In the genomic region with DNA sequence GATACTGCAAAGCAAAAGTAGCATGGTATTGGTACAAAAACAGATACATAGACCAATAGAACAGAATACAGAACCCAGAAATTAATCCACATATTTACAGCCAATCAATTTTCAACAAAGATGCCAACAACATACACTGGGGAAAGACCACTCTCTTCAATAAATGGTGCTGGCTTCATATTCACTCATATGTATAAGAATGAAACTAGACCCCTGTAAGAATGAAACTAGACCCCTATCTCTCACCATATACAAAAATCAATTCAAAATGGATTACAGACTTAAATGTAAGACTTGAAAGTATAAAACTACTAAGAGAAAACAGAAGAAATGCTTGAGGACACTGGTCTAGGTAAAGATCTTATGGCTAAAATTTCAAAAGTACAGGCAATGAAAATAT, we compare ENCODE assay signal across 29 cellular contexts. TPM values are rescaled to one million over a fixed set of nuclear protein-coding genes. Genes with fewer than 3 reads are reported as not detected.
DNase-seq lines count a peak whose midpoint lies in the region; ATAC-seq, FAIRE-seq and TF ChIP-seq lines count a peak whose summit lies in the region.
"Had no signal": no experiment of that assay in that cellular context is flagged by ENCODE, and none has a peak within 500 bp of the region (broad histone marks: within the 10 kb centered on the region; RNA-seq: fewer than 3 reads in every experiment).

No MANE protein-coding gene starts in this region.

- no peaks in the 10 kb centered on the region for H3K4me1 ChIP-seq in GM12878 (ENCODE audit: control insufficient read depth, insufficient read depth, low read length)
- H3K4me1 ChIP-seq: gastrocnemius medialis, HAP-1, prostate gland had no signal

- no peak for TF ChIP-seq POLR2A in GM12878 (IDR thresholded peaks at IDR 0.05; ENCODE audit: low read depth, low read length)

- intact Hi-C loops in GM12878 (cut with micrococcal nuclease; ENCODE audit: unreplicated experiment) = no loop called here

- POLR2A ChIA-PET in GM12878 (lab: Charles Lee) = no interaction called here

- H3K36me3 ChIP-seq in GM12878 (ENCODE audit: control insufficient read depth in 2 of 2, insufficient read depth in 2 of 2, low read length in 1 of 2) = peaks cover 2 to 6% of the 10 kb centered on the region in 2 experiments; a peak in 3 of 4 replicates
- H3K36me3 ChIP-seq: gastrocnemius medialis, HAP-1, prostate gland, thyroid gland had no signal

- H3K27me3 ChIP-seq in GM12878 (replicated peaks in 1 of 2; ENCODE audit: control insufficient read depth in 2 of 2, insufficient read depth in 2 of 2, low read length in 1 of 2) = no peaks in the 10 kb centered on the region
- H3K27me3 ChIP-seq: gastrocnemius medialis, hepatocyte, thyroid gland had no signal

- FAIRE-seq in GM12878 (lab: Jason Lieb, UNC) = no peak
- FAIRE-seq: G401.6 had no signal

- no peak overlapping the region for H3K4me2 ChIP-seq in GM12878 (ENCODE audit: control insufficient read depth, insufficient read depth)
- H3K4me2 ChIP-seq: hepatocyte had no signal

- no peak overlapping the region for H3K4me3 ChIP-seq in GM12878
- H3K4me3 ChIP-seq: gastrocnemius medialis, HAP-1, hepatocyte, prostate gland, thyroid gland had no signal

- RAD21 ChIA-PET in GM12878 (lab: Charles Lee; ENCODE audit: unreplicated experiment) = no interaction called here

- peak overlapping the region; percentile 9 for H3K27ac Mint-ChIP-seq in T-helper 2 cell treated with Interferon-gamma antibody and Interleukin-4, amounts not matched to agents 5 μg/mL and 100 μg/mL, for 36 hours
- H3K27ac Mint-ChIP-seq in stimulated activated naive CD8-positive, alpha-beta T cell treated with anti-CD3 and anti-CD28 coated beads, Interleukin-15, Interleukin-2, amounts not matched to agents 100 ng/mL and 50 ng/mL, for 24 hours = peak overlapping the region; percentile 29
- H3K27ac Mint-ChIP-seq in stimulated activated naive CD8-positive, alpha-beta T cell treated with anti-CD3 and anti-CD28 coated beads, Interleukin-15, amount 100 ng/mL, for 72 hours = peak overlapping the region in 1 of 2 donors; percentile 18
- H3K27ac Mint-ChIP-seq: activated CD8-positive, alpha-beta memory T cell treated with anti-CD3 and anti-CD28 coated beads, Interleukin-2, amount 10 ng/mL, durations not matched to agents 7 days and 5 days had no signal

- no peaks in the 10 kb centered on the region for H4K20me1 ChIP-seq in GM12878 (ENCODE audit: control insufficient read depth, insufficient read depth)

- H3K79me2 ChIP-seq in GM12878 (ENCODE audit: control insufficient read depth, insufficient read depth, low read length) = peaks cover 26% of the 10 kb centered on the region
- H3K79me2 ChIP-seq: hepatocyte had no signal

- no peak overlapping the region for H3K9ac ChIP-seq in GM12878 (ENCODE audit: control insufficient read depth, insufficient read depth, low read length)

- no peak overlapping the region for H3K4me3 Mint-ChIP-seq in T-helper 2 cell treated with Interferon-gamma antibody and Interleukin-4, amounts not matched to agents 5 μg/mL and 100 μg/mL, for 36 hours
- peak overlapping the region; percentile 15 for H3K4me3 Mint-ChIP-seq in stimulated activated naive CD8-positive, alpha-beta T cell treated with anti-CD3 and anti-CD28 coated beads, Interleukin-15, Interleukin-2, amounts not matched to agents 100 ng/mL and 50 ng/mL, for 24 hours
- H3K4me3 Mint-ChIP-seq in stimulated activated naive CD8-positive, alpha-beta T cell treated with anti-CD3 and anti-CD28 coated beads, Interleukin-15, amount 100 ng/mL, for 72 hours = peak overlapping the region; percentile 38 to 66
- H3K4me3 Mint-ChIP-seq: activated CD8-positive, alpha-beta memory T cell treated with anti-CD3 and anti-CD28 coated beads, Interleukin-2, amount 10 ng/mL, durations not matched to agents 7 days and 5 days had no signal

- CTCF ChIA-PET in GM12878 (lab: Yijun Ruan, JAX) = no interaction called here

- H3K27me3 Mint-ChIP-seq in T-helper 2 cell treated with Interferon-gamma antibody and Interleukin-4, amounts not matched to agents 5 μg/mL and 100 μg/mL, for 36 hours (ENCODE audit: low read depth) = peaks cover 12% of the 10 kb centered on the region
- H3K27me3 Mint-ChIP-seq in stimulated activated naive CD8-positive, alpha-beta T cell treated with anti-CD3 and anti-CD28 coated beads, Interleukin-15, Interleukin-2, amounts not matched to agents 100 ng/mL and 50 ng/mL, for 24 hours = no peaks in the 10 kb centered on the region
- H3K27me3 Mint-ChIP-seq in stimulated activated naive CD8-positive, alpha-beta T cell treated with anti-CD3 and anti-CD28 coated beads, Interleukin-15, amount 100 ng/mL, for 72 hours = no peaks in the 10 kb centered on the region
- H3K27me3 Mint-ChIP-seq: activated CD8-positive, alpha-beta memory T cell treated with anti-CD3 and anti-CD28 coated beads, Interleukin-2, amount 10 ng/mL, durations not matched to agents 7 days and 5 days; IgD-negative memory B cell had no signal

- no TSS peak for BruUV-seq in GM12878 (replicated peaks; lab: Mats Ljungman, UMichigan)

- H3K9me3 Mint-ChIP-seq in T-helper 2 cell treated with Interferon-gamma antibody and Interleukin-4, amounts not matched to agents 5 μg/mL and 100 μg/mL, for 36 hours = peaks cover 30% of the 10 kb centered on the region
- peaks cover 14% of the 10 kb centered on the region for H3K9me3 Mint-ChIP-seq in stimulated activated naive CD8-positive, alpha-beta T cell treated with anti-CD3 and anti-CD28 coated beads, Interleukin-15, Interleukin-2, amounts not matched to agents 100 ng/mL and 50 ng/mL, for 24 hours
- peaks cover 14 to 34% of the 10 kb centered on the region in 2 donors for H3K9me3 Mint-ChIP-seq in stimulated activated naive CD8-positive, alpha-beta T cell treated with anti-CD3 and anti-CD28 coated beads, Interleukin-15, amount 100 ng/mL, for 72 hours

- TF ChIP-seq RAD21 in GM12878 (IDR thresholded peaks at IDR 0.05; ENCODE audit: insufficient read depth, low read depth, low read length) = no peak

- H3K9me3 ChIP-seq in GM12878 (replicated peaks; ENCODE audit: control insufficient read depth, insufficient read depth, low read length) = peaks cover 27% of the 10 kb centered on the region
- H3K9me3 ChIP-seq: gastrocnemius medialis, HAP-1, prostate gland, thyroid gland had no signal

- TF ChIP-seq CTCF in GM12878 (IDR thresholded peaks at IDR 0.05 in 2 of 3, conservative IDR thresholded peaks at IDR 0.05 in 1 of 3; ENCODE audit: control insufficient read depth in 2 of 3, extremely low read depth in 1 of 3, insufficient read depth in 1 of 3, low read depth in 3 of 3, low read length in 3 of 3) = no peak

- no peak overlapping the region for H2AFZ ChIP-seq in GM12878 (ENCODE audit: control insufficient read depth, low read depth, low read length)
- H2AFZ ChIP-seq: hepatocyte had no signal

- peaks cover 14% of the 10 kb centered on the region for H3K4me1 Mint-ChIP-seq in T-helper 2 cell treated with Interferon-gamma antibody and Interleukin-4, amounts not matched to agents 5 μg/mL and 100 μg/mL, for 36 hours (ENCODE audit: low read depth)
- H3K4me1 Mint-ChIP-seq in stimulated activated naive CD8-positive, alpha-beta T cell treated with anti-CD3 and anti-CD28 coated beads, Interleukin-15, Interleukin-2, amounts not matched to agents 100 ng/mL and 50 ng/mL, for 24 hours (ENCODE audit: low read depth) = peaks cover 21% of the 10 kb centered on the region
- peaks cover 29% of the 10 kb centered on the region for H3K4me1 Mint-ChIP-seq in stimulated activated naive CD8-positive, alpha-beta T cell treated with anti-CD3 and anti-CD28 coated beads, Interleukin-15, amount 100 ng/mL, for 72 hours

- no peak for DNase-seq in T-helper 2 cell treated with Interferon-gamma antibody and Interleukin-4, amounts not matched to agents 5 μg/mL and 100 μg/mL, for 36 hours (ENCODE audit: low spot score)
- no peak for DNase-seq in T-helper 2 cell
- DNase-seq in stimulated activated naive CD8-positive, alpha-beta T cell treated with anti-CD3 and anti-CD28 coated beads, Interleukin-15, Interleukin-2, amounts not matched to agents 100 U/mL and 50 U/mL, for 24 hours = no peak
- no peak for DNase-seq in GM12878 (ENCODE audit: low read depth, low spot score)
- no peak for DNase-seq in stimulated activated naive CD8-positive, alpha-beta T cell treated with anti-CD3 and anti-CD28 coated beads, Interleukin-15, amount 100 ng/mL, for 72 hours
- no peak for DNase-seq in stimulated activated CD4-positive, alpha-beta T cell treated with anti-CD3 and anti-CD28 coated beads, Interleukin-1b, Interleukin-23, amount 100 ng/mL, for 48 hours
- DNase-seq: activated CD4-positive, alpha-beta T cell treated with anti-CD3 and anti-CD28 coated beads for 4 hours; activated CD8-positive, alpha-beta memory T cell treated with anti-CD3 and anti-CD28 coated beads, Interleukin-2, amount 10 ng/mL, durations not matched to agents 7 days and 5 days; cerebellar nuclear complex; gastrocnemius medialis; left cardiac atrium; NCI-H1092 treated with DMSO at 0.1 percent for 48 hours; NCI-H187; NCI-H524 treated with DMSO at 0.1 percent for 48 hours; nucleus accumbens; stimulated activated CD4-positive, alpha-beta T cell treated with anti-CD3 and anti-CD28 coated beads, Interleukin-12 subunit alpha, Interleukin-12 subunit beta, amount 100 ng/mL, for 4 hours; stimulated activated CD4-positive, alpha-beta T cell treated with anti-CD3 and anti-CD28 coated beads, Interleukin-4, amount 100 ng/mL, for 4 hours; stimulated activated naive CD4-positive, alpha-beta T cell treated with Interleukin-2 at 50 U/mL for 16 hours; thyroid gland had no signal

- in situ Hi-C loops in GM12878 (cut with MboI) = no loop called here

- TF ChIP-seq EP300 in GM12878 (IDR thresholded peaks at IDR 0.05; ENCODE audit: borderline replicate concordance in 1 of 2, control insufficient read depth in 1 of 2, low read depth in 2 of 2, low read length in 2 of 2) = no peak

- SMC1A ChIA-PET in GM12878 (lab: Charles Lee; ENCODE audit: uncharacterized antibody, unreplicated experiment) = no interaction called here

- ATAC-seq in stimulated activated naive CD8-positive, alpha-beta T cell treated with anti-CD3 and anti-CD28 coated beads, Interleukin-15, Interleukin-2, amounts not matched to agents 100 U/mL and 50 U/mL, for 24 hours = no peak
- ATAC-seq in GM12878 = 0 out of 3 replicates have a peak, but pooled peaks have one; percentile 28
- peak; percentile 60 for ATAC-seq in stimulated activated naive CD8-positive, alpha-beta T cell treated with anti-CD3 and anti-CD28 coated beads, Interleukin-15, amount 100 ng/mL, for 72 hours
- no peak for ATAC-seq in GM18502 (IDR thresholded peaks at IDR 0.05; ENCODE audit: poor library complexity, unreplicated experiment)
- ATAC-seq: activated CD8-positive, alpha-beta memory T cell treated with anti-CD3 and anti-CD28 coated beads, Interleukin-2, amount 10 ng/mL, durations not matched to agents 7 days and 5 days; gastrocnemius medialis; left cardiac atrium; sciatic nerve had no signal

- no peak overlapping the region for H3K27ac ChIP-seq in GM12878 (ENCODE audit: control insufficient read depth, insufficient read depth)
- H3K27ac ChIP-seq: 22Rv1, gastrocnemius medialis, hepatocyte, prostate gland, thyroid gland had no signal

- peaks cover 4% of the 10 kb centered on the region for H3K36me3 Mint-ChIP-seq in T-helper 2 cell treated with Interferon-gamma antibody and Interleukin-4, amounts not matched to agents 5 μg/mL and 100 μg/mL, for 36 hours (ENCODE audit: low read depth)
- H3K36me3 Mint-ChIP-seq in stimulated activated naive CD8-positive, alpha-beta T cell treated with anti-CD3 and anti-CD28 coated beads, Interleukin-15, Interleukin-2, amounts not matched to agents 100 ng/mL and 50 ng/mL, for 24 hours (ENCODE audit: low read depth) = peaks cover 7% of the 10 kb centered on the region

RNA-seq across cellular contexts. Expression of gene TLR6, which starts 19.3 kb away (rescaled TPM):
- 174 and 189 TPM in 2 replicates for total RNA-seq in GM12878 (2013; cell fraction: nucleolus; rRNA removed)
- total RNA-seq in GM12878 (2014; rRNA removed) (15.4 and 18.1 TPM in 2 replicates), GM12878 (2014; rRNA removed; fragmentation: Illumina TruSeq; extraction: Trizol) (18.0 and 18.1 TPM in 2 replicates), GM12878 (2021) (19.1 and 22.4 TPM in 2 replicates)
- 11.6 TPM for polyA plus RNA-seq in GM12878 (2011; ENCODE audit: low read depth)
- polyA plus RNA-seq in GM12878 (2011; rRNA removed) (49.4 and 72.4 TPM in 2 replicates), GM12878 (2014; fragmentation: Illumina TruSeq; extraction: Trizol) (15.9 and 22.4 TPM in 2 replicates), GM12878 (2014; fragmentation: Nextera tagmentation; extraction: Ambion mirVana) (1 to 10 TPM; 1.1 to 1.5 TPM), GM12878 (2014; rRNA removed) (8.3 and 9.6 TPM in 2 replicates), GM12878 (2016; fragmentation: Nextera tagmentation; extraction: Ambion mirVana) (1 to 10 TPM; 2.3 to 2.9 TPM)
- polyA plus RNA-seq in GM12878 (2011; cell fraction: cytosol; rRNA removed) = 13.1 and 18.0 TPM in 2 replicates
- 21.4 and 25.3 TPM in 2 replicates for polyA plus RNA-seq in GM12878 (2011; cell fraction: nucleus; rRNA removed)
- polyA plus RNA-seq in GM12878 (2012) = 11.8 and 14.3 TPM in 2 replicates
- polyA minus RNA-seq in GM12878 (2011; rRNA and poly(A)+ RNA removed) = 61.3 and 91.4 TPM in 2 replicates
- 25.1 and 28.5 TPM in 2 replicates for polyA minus RNA-seq in GM12878 (2011; cell fraction: cytosol; rRNA and poly(A)+ RNA removed)
- 28.3 and 34.2 TPM in 2 replicates for polyA minus RNA-seq in GM12878 (2011; cell fraction: nucleus; rRNA and poly(A)+ RNA removed)

RNA-seq across cellular contexts. Expression of gene FAM114A1, which starts 30.3 kb away (rescaled TPM):
- total RNA-seq in GM12878 (2013; cell fraction: nucleolus; rRNA removed) = 34.8 and 41.1 TPM in 2 replicates
- total RNA-seq in GM12878 (2014; rRNA removed) (4.0 and 4.1 TPM in 2 replicates), GM12878 (2014; rRNA removed; fragmentation: Illumina TruSeq; extraction: Trizol) (3.4 and 5.0 TPM in 2 replicates), GM12878 (2021) (5.0 and 5.4 TPM in 2 replicates)
- polyA plus RNA-seq in GM12878 (2011; ENCODE audit: low read depth) = 2.2 TPM
- polyA plus RNA-seq in GM12878 (2011; rRNA removed) (3.4 and 4.0 TPM in 2 replicates), GM12878 (2014; fragmentation: Illumina TruSeq; extraction: Trizol) (4.6 and 6.0 TPM in 2 replicates), GM12878 (2014; fragmentation: Nextera tagmentation; extraction: Ambion mirVana) (1 to 10 TPM; 1.3 to 1.9 TPM), GM12878 (2014; rRNA removed) (4.3 and 6.2 TPM in 2 replicates), GM12878 (2016; fragmentation: Nextera tagmentation; extraction: Ambion mirVana) (1 to 10 TPM; 2.5 to 3.8 TPM)
- 3.0 and 3.8 TPM in 2 replicates for polyA plus RNA-seq in GM12878 (2011; cell fraction: cytosol; rRNA removed)
- polyA plus RNA-seq in GM12878 (2011; cell fraction: nucleus; rRNA removed) = 3.3 and 4.2 TPM in 2 replicates
- polyA plus RNA-seq in GM12878 (2012) = 4.6 and 5.2 TPM in 2 replicates
- polyA minus RNA-seq in GM12878 (2011; rRNA and poly(A)+ RNA removed) = 2.0 and 3.6 TPM in 2 replicates
- 0.52 and 0.67 TPM in 2 replicates for polyA minus RNA-seq in GM12878 (2011; cell fraction: cytosol; rRNA and poly(A)+ RNA removed)
- 1.9 and 2.3 TPM in 2 replicates for polyA minus RNA-seq in GM12878 (2011; cell fraction: nucleus; rRNA and poly(A)+ RNA removed)

RNA-seq across cellular contexts. Expression of gene TLR1, which starts 32.7 kb away (rescaled TPM):
- total RNA-seq in GM12878 (2013; cell fraction: nucleolus; rRNA removed) = 324 and 329 TPM in 2 replicates
- 33.7 and 41.4 TPM in 2 replicates for total RNA-seq in GM12878 (2014; rRNA removed)
- 33.9 and 35.1 TPM in 2 replicates for total RNA-seq in GM12878 (2014; rRNA removed; fragmentation: Illumina TruSeq; extraction: Trizol)
- 22.4 and 22.9 TPM in 2 replicates for total RNA-seq in GM12878 (2021)
- 21.7 TPM for polyA plus RNA-seq in GM12878 (2011; ENCODE audit: low read depth)
- polyA plus RNA-seq in GM12878 (2011; rRNA removed) = 57.1 and 86.9 TPM in 2 replicates
- 22.3 and 24.5 TPM in 2 replicates for polyA plus RNA-seq in GM12878 (2011; cell fraction: cytosol; rRNA removed)
- 41.1 and 61.6 TPM in 2 replicates for polyA plus RNA-seq in GM12878 (2011; cell fraction: nucleus; rRNA removed)
- 26.0 and 27.3 TPM in 2 replicates for polyA plus RNA-seq in GM12878 (2012)
- polyA plus RNA-seq in GM12878 (2014; fragmentation: Illumina TruSeq; extraction: Trizol) = 35.0 and 46.6 TPM in 2 replicates
- 1 to 10 TPM; 9.3 to 9.5 TPM for polyA plus RNA-seq in GM12878 (2014; fragmentation: Nextera tagmentation; extraction: Ambion mirVana)
- 13.0 and 16.5 TPM in 2 replicates for polyA plus RNA-seq in GM12878 (2014; rRNA removed)
- 10 to 100 TPM; 17.1 to 17.9 TPM for polyA plus RNA-seq in GM12878 (2016; fragmentation: Nextera tagmentation; extraction: Ambion mirVana)
- polyA minus RNA-seq in GM12878 (2011; rRNA and poly(A)+ RNA removed) = 75.7 and 81.3 TPM in 2 replicates
- 20.4 and 25.1 TPM in 2 replicates for polyA minus RNA-seq in GM12878 (2011; cell fraction: cytosol; rRNA and poly(A)+ RNA removed)
- polyA minus RNA-seq in GM12878 (2011; cell fraction: nucleus; rRNA and poly(A)+ RNA removed) = 110 and 111 TPM in 2 replicates

RNA-seq across cellular contexts. Expression of gene TLR10, which starts 54.5 kb away (rescaled TPM):
- 307 and 331 TPM in 2 replicates for total RNA-seq in GM12878 (2013; cell fraction: nucleolus; rRNA removed)
- total RNA-seq in GM12878 (2014; rRNA removed) (82.7 and 109 TPM in 2 replicates), GM12878 (2014; rRNA removed; fragmentation: Illumina TruSeq; extraction: Trizol) (107 and 109 TPM in 2 replicates), GM12878 (2021) (50.4 and 52.8 TPM in 2 replicates)
- polyA plus RNA-seq in GM12878 (2011; ENCODE audit: low read depth) = 37.6 TPM
- polyA plus RNA-seq in GM12878 (2011; rRNA removed) (149 and 243 TPM in 2 replicates), GM12878 (2014; fragmentation: Illumina TruSeq; extraction: Trizol) (118 and 166 TPM in 2 replicates), GM12878 (2014; fragmentation: Nextera tagmentation; extraction: Ambion mirVana) (10 to 100 TPM; 31.5 to 41.8 TPM), GM12878 (2014; rRNA removed) (65.8 and 79.3 TPM in 2 replicates), GM12878 (2016; fragmentation: Nextera tagmentation; extraction: Ambion mirVana) (10 to 100 TPM; 45.9 to 47.1 TPM)
- 53.5 and 61.0 TPM in 2 replicates for polyA plus RNA-seq in GM12878 (2011; cell fraction: cytosol; rRNA removed)
- polyA plus RNA-seq in GM12878 (2011; cell fraction: nucleus; rRNA removed) = 75.6 and 82.5 TPM in 2 replicates
- polyA plus RNA-seq in GM12878 (2012) = 49.5 and 69.6 TPM in 2 replicates
- 80.6 and 111 TPM in 2 replicates for polyA minus RNA-seq in GM12878 (2011; rRNA and poly(A)+ RNA removed)
- 23.4 and 28.1 TPM in 2 replicates for polyA minus RNA-seq in GM12878 (2011; cell fraction: cytosol; rRNA and poly(A)+ RNA removed)
- polyA minus RNA-seq in GM12878 (2011; cell fraction: nucleus; rRNA and poly(A)+ RNA removed) = 39.7 and 47.2 TPM in 2 replicates
- total RNA-seq: dermis microvascular lymphatic vessel endothelial cell, gastrocnemius medialis, hepatocyte had no signal
- polyA plus RNA-seq: hepatocyte had no signal

Comparison
In these comparisons a context has a peak if more than half of its experiments do, and no peak if none do; other contexts are left out.
1. ATAC-seq: peak in GM12878 (single experiment) and stimulated activated naive CD8-positive, alpha-beta T cell treated with anti-CD3 and anti-CD28 coated beads, Interleukin-15, amount 100 ng/mL, for 72 hours (single experiment); none in stimulated activated naive CD8-positive, alpha-beta T cell treated with anti-CD3 and anti-CD28 coated beads, Interleukin-15, Interleukin-2, amounts not matched to agents 100 U/mL and 50 U/mL, for 24 hours (single experiment) and GM18502 (single experiment).